1 cellular context compared by ENCODE assay signal in genomic region chr2:177602611-177603164, GRCh38.
TF ChIP-seq lines count a peak whose summit lies in the region.

No MANE protein-coding gene starts in this region.

TF ChIP-seq in HepG2, 621 proteins besides CTCF, POLR2A, EP300 and RAD21 (continued from another document and continues in another):
- TF ChIP-seq SOX13 (IDR thresholded peaks at IDR 0.05), result no peak
- peak in 1 of 2 experiments; percentile 63; a peak in 2 of 4 replicates for TF ChIP-seq SOX13 (CRISPR knock-in tag; conservative IDR thresholded peaks at IDR 0.05 in 1 of 2, IDR thresholded peaks at IDR 0.05 in 1 of 2)
- TF ChIP-seq BCL6 (CRISPR knock-in tag; IDR thresholded peaks at IDR 0.05), result peak; percentile 83
- no peak for TF ChIP-seq ZNF12 (CRISPR knock-in tag; IDR thresholded peaks at IDR 0.05)
- TF ChIP-seq JUND (CRISPR knock-in tag; IDR thresholded peaks at IDR 0.05), result no peak
- no peak for TF ChIP-seq ZKSCAN1 (IDR thresholded peaks at IDR 0.05; ENCODE audit: low read length)
- TF ChIP-seq, protein P1, sequence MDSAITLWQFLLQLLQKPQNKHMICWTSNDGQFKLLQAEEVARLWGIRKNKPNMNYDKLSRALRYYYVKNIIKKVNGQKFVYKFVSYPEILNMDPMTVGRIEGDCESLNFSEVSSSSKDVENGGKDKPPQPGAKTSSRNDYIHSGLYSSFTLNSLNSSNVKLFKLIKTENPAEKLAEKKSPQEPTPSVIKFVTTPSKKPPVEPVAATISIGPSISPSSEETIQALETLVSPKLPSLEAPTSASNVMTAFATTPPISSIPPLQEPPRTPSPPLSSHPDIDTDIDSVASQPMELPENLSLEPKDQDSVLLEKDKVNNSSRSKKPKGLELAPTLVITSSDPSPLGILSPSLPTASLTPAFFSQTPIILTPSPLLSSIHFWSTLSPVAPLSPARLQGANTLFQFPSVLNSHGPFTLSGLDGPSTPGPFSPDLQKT (CRISPR knock-in tag; IDR thresholded peaks at IDR 0.05; ENCODE audit: borderline replicate concordance), result no peak
- no peak for TF ChIP-seq ZNF883 (CRISPR knock-in tag; IDR thresholded peaks at IDR 0.05; ENCODE audit: not compliant biosample characterization)
- TF ChIP-seq, protein P2, sequence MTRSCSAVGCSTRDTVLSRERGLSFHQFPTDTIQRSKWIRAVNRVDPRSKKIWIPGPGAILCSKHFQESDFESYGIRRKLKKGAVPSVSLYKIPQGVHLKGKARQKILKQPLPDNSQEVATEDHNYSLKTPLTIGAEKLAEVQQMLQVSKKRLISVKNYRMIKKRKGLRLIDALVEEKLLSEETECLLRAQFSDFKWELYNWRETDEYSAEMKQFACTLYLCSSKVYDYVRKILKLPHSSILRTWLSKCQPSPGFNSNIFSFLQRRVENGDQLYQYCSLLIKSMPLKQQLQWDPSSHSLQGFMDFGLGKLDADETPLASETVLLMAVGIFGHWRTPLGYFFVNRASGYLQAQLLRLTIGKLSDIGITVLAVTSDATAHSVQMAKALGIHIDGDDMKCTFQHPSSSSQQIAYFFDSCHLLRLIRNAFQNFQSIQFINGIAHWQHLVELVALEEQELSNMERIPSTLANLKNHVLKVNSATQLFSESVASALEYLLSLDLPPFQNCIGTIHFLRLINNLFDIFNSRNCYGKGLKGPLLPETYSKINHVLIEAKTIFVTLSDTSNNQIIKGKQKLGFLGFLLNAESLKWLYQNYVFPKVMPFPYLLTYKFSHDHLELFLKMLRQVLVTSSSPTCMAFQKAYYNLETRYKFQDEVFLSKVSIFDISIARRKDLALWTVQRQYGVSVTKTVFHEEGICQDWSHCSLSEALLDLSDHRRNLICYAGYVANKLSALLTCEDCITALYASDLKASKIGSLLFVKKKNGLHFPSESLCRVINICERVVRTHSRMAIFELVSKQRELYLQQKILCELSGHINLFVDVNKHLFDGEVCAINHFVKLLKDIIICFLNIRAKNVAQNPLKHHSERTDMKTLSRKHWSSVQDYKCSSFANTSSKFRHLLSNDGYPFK (CRISPR knock-in tag; IDR thresholded peaks at IDR 0.05; ENCODE audit: borderline replicate concordance), result no peak
- TF ChIP-seq ZNF556 (CRISPR knock-in tag; IDR thresholded peaks at IDR 0.05; ENCODE audit: borderline replicate concordance), result peak; percentile 53; the same call in 1 of the 2 replicates
- no peak for TF ChIP-seq THAP8 (CRISPR knock-in tag; IDR thresholded peaks at IDR 0.05; ENCODE audit: borderline replicate concordance)
- TF ChIP-seq ZNF143 (CRISPR knock-in tag; IDR thresholded peaks at IDR 0.05), result no peak
- TF ChIP-seq TFE3 (CRISPR knock-in tag; IDR thresholded peaks at IDR 0.05), result no peak
- TF ChIP-seq GATAD2A (CRISPR knock-in tag; IDR thresholded peaks at IDR 0.05), result peak; percentile 96
- no peak for TF ChIP-seq ZNF292 (CRISPR knock-in tag; IDR thresholded peaks at IDR 0.05; ENCODE audit: borderline replicate concordance, low read depth)
- 0 out of 2 replicates have a peak, but pooled peaks have one; percentile 39 for TF ChIP-seq ZSCAN9 (CRISPR knock-in tag; IDR thresholded peaks at IDR 0.05; ENCODE audit: borderline replicate concordance)
- TF ChIP-seq HOXA3 (CRISPR knock-in tag; IDR thresholded peaks at IDR 0.05), result peak; percentile 19; the same call in 1 of the 2 replicates
- TF ChIP-seq, protein P3, sequence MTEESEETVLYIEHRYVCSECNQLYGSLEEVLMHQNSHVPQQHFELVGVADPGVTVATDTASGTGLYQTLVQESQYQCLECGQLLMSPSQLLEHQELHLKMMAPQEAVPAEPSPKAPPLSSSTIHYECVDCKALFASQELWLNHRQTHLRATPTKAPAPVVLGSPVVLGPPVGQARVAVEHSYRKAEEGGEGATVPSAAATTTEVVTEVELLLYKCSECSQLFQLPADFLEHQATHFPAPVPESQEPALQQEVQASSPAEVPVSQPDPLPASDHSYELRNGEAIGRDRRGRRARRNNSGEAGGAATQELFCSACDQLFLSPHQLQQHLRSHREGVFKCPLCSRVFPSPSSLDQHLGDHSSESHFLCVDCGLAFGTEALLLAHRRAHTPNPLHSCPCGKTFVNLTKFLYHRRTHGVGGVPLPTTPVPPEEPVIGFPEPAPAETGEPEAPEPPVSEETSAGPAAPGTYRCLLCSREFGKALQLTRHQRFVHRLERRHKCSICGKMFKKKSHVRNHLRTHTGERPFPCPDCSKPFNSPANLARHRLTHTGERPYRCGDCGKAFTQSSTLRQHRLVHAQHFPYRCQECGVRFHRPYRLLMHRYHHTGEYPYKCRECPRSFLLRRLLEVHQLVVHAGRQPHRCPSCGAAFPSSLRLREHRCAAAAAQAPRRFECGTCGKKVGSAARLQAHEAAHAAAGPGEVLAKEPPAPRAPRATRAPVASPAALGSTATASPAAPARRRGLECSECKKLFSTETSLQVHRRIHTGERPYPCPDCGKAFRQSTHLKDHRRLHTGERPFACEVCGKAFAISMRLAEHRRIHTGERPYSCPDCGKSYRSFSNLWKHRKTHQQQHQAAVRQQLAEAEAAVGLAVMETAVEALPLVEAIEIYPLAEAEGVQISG (CRISPR knock-in tag; IDR thresholded peaks at IDR 0.05), result no peak
- TF ChIP-seq MAZ (IDR thresholded peaks at IDR 0.05; ENCODE audit: borderline replicate concordance, low read depth, low read length), result no peak
- no peak for TF ChIP-seq MAZ (CRISPR knock-in tag; IDR thresholded peaks at IDR 0.05; ENCODE audit: low read depth)
- no peak for TF ChIP-seq KIAA2018 (CRISPR knock-in tag; IDR thresholded peaks at IDR 0.05; ENCODE audit: borderline replicate concordance)
- TF ChIP-seq, protein P4, sequence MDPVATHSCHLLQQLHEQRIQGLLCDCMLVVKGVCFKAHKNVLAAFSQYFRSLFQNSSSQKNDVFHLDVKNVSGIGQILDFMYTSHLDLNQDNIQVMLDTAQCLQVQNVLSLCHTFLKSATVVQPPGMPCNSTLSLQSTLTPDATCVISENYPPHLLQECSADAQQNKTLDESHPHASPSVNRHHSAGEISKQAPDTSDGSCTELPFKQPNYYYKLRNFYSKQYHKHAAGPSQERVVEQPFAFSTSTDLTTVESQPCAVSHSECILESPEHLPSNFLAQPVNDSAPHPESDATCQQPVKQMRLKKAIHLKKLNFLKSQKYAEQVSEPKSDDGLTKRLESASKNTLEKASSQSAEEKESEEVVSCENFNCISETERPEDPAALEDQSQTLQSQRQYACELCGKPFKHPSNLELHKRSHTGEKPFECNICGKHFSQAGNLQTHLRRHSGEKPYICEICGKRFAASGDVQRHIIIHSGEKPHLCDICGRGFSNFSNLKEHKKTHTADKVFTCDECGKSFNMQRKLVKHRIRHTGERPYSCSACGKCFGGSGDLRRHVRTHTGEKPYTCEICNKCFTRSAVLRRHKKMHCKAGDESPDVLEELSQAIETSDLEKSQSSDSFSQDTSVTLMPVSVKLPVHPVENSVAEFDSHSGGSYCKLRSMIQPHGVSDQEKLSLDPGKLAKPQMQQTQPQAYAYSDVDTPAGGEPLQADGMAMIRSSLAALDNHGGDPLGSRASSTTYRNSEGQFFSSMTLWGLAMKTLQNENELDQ (CRISPR knock-in tag; IDR thresholded peaks at IDR 0.05; ENCODE audit: borderline replicate concordance), result no peak
- TF ChIP-seq ZNF597 (CRISPR knock-in tag; IDR thresholded peaks at IDR 0.05), result no peak
- TF ChIP-seq, protein P5, sequence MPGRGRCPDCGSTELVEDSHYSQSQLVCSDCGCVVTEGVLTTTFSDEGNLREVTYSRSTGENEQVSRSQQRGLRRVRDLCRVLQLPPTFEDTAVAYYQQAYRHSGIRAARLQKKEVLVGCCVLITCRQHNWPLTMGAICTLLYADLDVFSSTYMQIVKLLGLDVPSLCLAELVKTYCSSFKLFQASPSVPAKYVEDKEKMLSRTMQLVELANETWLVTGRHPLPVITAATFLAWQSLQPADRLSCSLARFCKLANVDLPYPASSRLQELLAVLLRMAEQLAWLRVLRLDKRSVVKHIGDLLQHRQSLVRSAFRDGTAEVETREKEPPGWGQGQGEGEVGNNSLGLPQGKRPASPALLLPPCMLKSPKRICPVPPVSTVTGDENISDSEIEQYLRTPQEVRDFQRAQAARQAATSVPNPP (CRISPR knock-in tag; IDR thresholded peaks at IDR 0.05), result no peak
- 0 out of 2 replicates have a peak, but pooled peaks have one; percentile 68 for TF ChIP-seq ZNF543 (CRISPR knock-in tag; IDR thresholded peaks at IDR 0.05)
- no peak for TF ChIP-seq NR2C2 (CRISPR knock-in tag; IDR thresholded peaks at IDR 0.05; ENCODE audit: borderline replicate concordance)
- peak; percentile 48; the same call in 1 of the 2 replicates for TF ChIP-seq FOXP4 (CRISPR knock-in tag; IDR thresholded peaks at IDR 0.05)
